12 cellular contexts compared by ENCODE assay signal in genomic region chr7:107560898-107561516, GRCh38. TPM values are rescaled to one million over a fixed set of nuclear protein-coding genes. Genes with fewer than 3 reads are reported as not detected.
DNase-seq lines count a peak whose midpoint lies in the region; ATAC-seq and TF ChIP-seq lines count a peak whose summit lies in the region.
"Had no signal": no experiment of that assay in that cellular context is flagged by ENCODE, and none has a peak within 500 bp of the region (broad histone marks: within the 10 kb centered on the region; RNA-seq: fewer than 3 reads in every experiment).

No MANE protein-coding gene starts in this region.

- no peaks in the 10 kb centered on the region for H3K9me3 Mint-ChIP-seq in CD4-positive, alpha-beta T cell
- H3K9me3 Mint-ChIP-seq in activated T-helper 17 cell treated with anti-CD3 and anti-CD28 coated beads, Interleukin-2, amount 50 U/mL, for 72 hours, result no peaks in the 10 kb centered on the region
- no peaks in the 10 kb centered on the region for H3K9me3 Mint-ChIP-seq in mesothelial cell of epicardium

- no peaks in the 10 kb centered on the region for H3K9me3 ChIP-seq in CD4-positive, alpha-beta T cell (ENCODE audit: control insufficient read depth, low read length)
- H3K9me3 ChIP-seq in thyroid gland, result no peaks in the 10 kb centered on the region
- H3K9me3 ChIP-seq in psoas muscle, result no peaks in the 10 kb centered on the region
- no peaks in the 10 kb centered on the region for H3K9me3 ChIP-seq in right cardiac atrium (ENCODE audit: control insufficient read depth, low read length)
- no peaks in the 10 kb centered on the region for H3K9me3 ChIP-seq in SJCRH30 (replicated peaks)

- intact Hi-C loops in CD4-positive, alpha-beta T cell (cut with DNase I, micrococcal nuclease), result loop anchor here (5.0 to 10.0 kb wide), 7 partner anchors 184 to 1276 kb away; partner anchors contain the start of genes CBLL1 (in 1 of the 2), CCDC71L (in 1 of the 2), DLD (in 1 of the 2) and HBP1 (in 1 of the 2)
- intact Hi-C loops in thyroid gland (cut with DNase I) (loop anchor here (10.0 kb wide), 1 partner anchor 96 kb away; no protein-coding TSS in a partner anchor), psoas muscle (cut with DNase I) (loop anchor here in 1 of 2 donors (5.0 to 10.0 kb wide), 3 partner anchors 161 to 359 kb away; partner anchors contain the start of gene DLD), right cardiac atrium (cut with DNase I) (no loop called here)

- peak; percentile 52 for ATAC-seq in CD4-positive, alpha-beta T cell (ENCODE audit: poor library complexity)
- peak; percentile 59 for ATAC-seq in activated T-helper 17 cell treated with anti-CD3 and anti-CD28 coated beads, Interleukin-2, amount 50 U/mL, for 72 hours (replicated peaks)
- ATAC-seq in psoas muscle, result no peak
- ATAC-seq in right cardiac atrium, result no peak

- CTCF ChIA-PET in CD4-positive, alpha-beta T cell (lab: Charles Lee), result no interaction called here

- no peaks in the 10 kb centered on the region for H3K27me3 Mint-ChIP-seq in CD4-positive, alpha-beta T cell
- H3K27me3 Mint-ChIP-seq in activated T-helper 17 cell treated with anti-CD3 and anti-CD28 coated beads, Interleukin-2, amount 50 U/mL, for 72 hours, result no peaks in the 10 kb centered on the region
- no peaks in the 10 kb centered on the region for H3K27me3 Mint-ChIP-seq in mesothelial cell of epicardium (ENCODE audit: low read depth)

- H3K4me3 ChIP-seq in Jurkat, Clone E6-1 (ENCODE audit: low read length), result no peak overlapping the region
- H3K4me3 ChIP-seq in thyroid gland (replicated peaks in 1 of 3), result no peak overlapping the region
- H3K4me3 ChIP-seq in psoas muscle, result no peak overlapping the region
- no peak overlapping the region for H3K4me3 ChIP-seq in right cardiac atrium (ENCODE audit: low read length)
- H3K4me3 ChIP-seq in SJCRH30, result no peak overlapping the region

- H3K27me3 ChIP-seq in CD4-positive, alpha-beta T cell (ENCODE audit: control insufficient read depth, insufficient read depth, low read length), result no peaks in the 10 kb centered on the region
- no peaks in the 10 kb centered on the region for H3K27me3 ChIP-seq in thyroid gland
- H3K27me3 ChIP-seq in psoas muscle (ENCODE audit: insufficient read depth in 3 of 3, low read length in 2 of 3), result no peaks in the 10 kb centered on the region
- H3K27me3 ChIP-seq in right cardiac atrium (ENCODE audit: control insufficient read depth, insufficient read depth), result no peaks in the 10 kb centered on the region
- no peaks in the 10 kb centered on the region for H3K27me3 ChIP-seq in SJCRH30

- peak overlapping the region; percentile 93 for H3K4me3 Mint-ChIP-seq in CD4-positive, alpha-beta T cell
- peak overlapping the region; percentile 89 for H3K4me3 Mint-ChIP-seq in activated T-helper 17 cell treated with anti-CD3 and anti-CD28 coated beads, Interleukin-2, amount 50 U/mL, for 72 hours
- peak overlapping the region; percentile 74 for H3K4me3 Mint-ChIP-seq in mesothelial cell of epicardium

- H3K36me3 ChIP-seq in thyroid gland, result peaks cover 0 to 4% of the 10 kb centered on the region in 2 donors
- H3K36me3 ChIP-seq in psoas muscle (ENCODE audit: insufficient read depth in 1 of 2, low read depth in 1 of 2), result peaks cover 0 to 22% of the 10 kb centered on the region in 2 donors
- H3K36me3 ChIP-seq in SJCRH30, result peaks cover 9% of the 10 kb centered on the region

- peaks cover 21 to 39% of the 10 kb centered on the region in 2 donors for H3K4me1 ChIP-seq in thyroid gland
- peaks cover 32% of the 10 kb centered on the region for H3K4me1 ChIP-seq in psoas muscle
- H3K4me1 ChIP-seq in right cardiac atrium (ENCODE audit: control insufficient read depth, insufficient read depth, low read length), result no peaks in the 10 kb centered on the region
- H3K4me1 ChIP-seq in SJCRH30, result peaks cover 11% of the 10 kb centered on the region

- no peak for TF ChIP-seq CTCF in CD4-positive, alpha-beta T cell (IDR thresholded peaks at IDR 0.05)
- TF ChIP-seq CTCF in mesothelial cell of epicardium (IDR thresholded peaks at IDR 0.05; ENCODE audit: unreplicated experiment) (no peak), thyroid gland (IDR thresholded peaks at IDR 0.05) (no peak), psoas muscle (IDR thresholded peaks at IDR 0.05) (no peak)

- H3K27ac Mint-ChIP-seq in CD4-positive, alpha-beta T cell, result peak overlapping the region; percentile 94
- H3K27ac Mint-ChIP-seq in activated T-helper 17 cell treated with anti-CD3 and anti-CD28 coated beads, Interleukin-2, amount 50 U/mL, for 72 hours, result peak overlapping the region; percentile 81
- peak overlapping the region; percentile 31 for H3K27ac Mint-ChIP-seq in mesothelial cell of epicardium

- H3K4me1 Mint-ChIP-seq in CD4-positive, alpha-beta T cell (ENCODE audit: low read depth), result peaks cover 69% of the 10 kb centered on the region
- H3K4me1 Mint-ChIP-seq in activated T-helper 17 cell treated with anti-CD3 and anti-CD28 coated beads, Interleukin-2, amount 50 U/mL, for 72 hours, result peaks cover 54% of the 10 kb centered on the region
- peaks cover 39% of the 10 kb centered on the region for H3K4me1 Mint-ChIP-seq in mesothelial cell of epicardium

- DNase-seq in CD4-positive, alpha-beta T cell, result peak in 1 of 10 experiments; percentile 26
- peak; percentile 40 for DNase-seq in Jurkat, Clone E6-1 (ENCODE audit: low read depth, low spot score)
- DNase-seq in mesothelial cell of epicardium (ENCODE audit: low spot score in 2 of 2, unreplicated experiment in 2 of 2), result no peak
- DNase-seq in thyroid gland, result no peak
- no peak for DNase-seq in psoas muscle
- no peak for DNase-seq in right cardiac atrium
- DNase-seq in SJCRH30, result no peak
- DNase-seq: aorta, DMS79 treated with DMSO at 0.1 percent for 48 hours, foreskin melanocyte, NCI-H510A had no signal

- 86 to 89% methylated on average over 6 of the region's 6 CpGs for WGBS in thyroid gland, 2 donors
- 77 to 84% (median 84%) methylated on average over 6 of the region's 6 CpGs for WGBS in psoas muscle, 3 donors
- WGBS in right cardiac atrium, result 73% methylated on average over 6 of the region's 6 CpGs

- no peak for TF ChIP-seq POLR2A in thyroid gland (IDR thresholded peaks at IDR 0.05)

- H3K36me3 Mint-ChIP-seq in CD4-positive, alpha-beta T cell (ENCODE audit: low read depth), result peaks cover 44% of the 10 kb centered on the region
- H3K36me3 Mint-ChIP-seq in activated T-helper 17 cell treated with anti-CD3 and anti-CD28 coated beads, Interleukin-2, amount 50 U/mL, for 72 hours (ENCODE audit: low read depth), result peaks cover 29% of the 10 kb centered on the region
- H3K36me3 Mint-ChIP-seq in mesothelial cell of epicardium, result peaks cover 5% of the 10 kb centered on the region

- no peak overlapping the region for H3K27ac ChIP-seq in CD4-positive, alpha-beta T cell (ENCODE audit: low read depth, low read length)
- H3K27ac ChIP-seq in thyroid gland (no peak overlapping the region), psoas muscle (no peak overlapping the region), right cardiac atrium (ENCODE audit: low read length) (no peak overlapping the region), SJCRH30 (no peak overlapping the region)

- POLR2A ChIA-PET in CD4-positive, alpha-beta T cell (lab: Charles Lee), result interaction anchor here (1.0 kb wide), 3 partner anchors 16 to 435 kb away, joined by 3 to 4 read pairs (median 3); partner anchors contain the start of gene CBLL1

RNA-seq across cellular contexts. Expression of gene COG5, which starts 2.7 kb away (rescaled TPM):
- total RNA-seq in CD4-positive, alpha-beta T cell, result 10 to 100 TPM; 43.4 to 44.5 TPM
- 31.9 TPM for polyA plus RNA-seq in Jurkat, Clone E6-1 (2012; ENCODE audit: insufficient read depth, insufficient read length)
- 10 to 100 TPM; 33.7 to 36.3 TPM for total RNA-seq in activated T-helper 17 cell treated with anti-CD3 and anti-CD28 coated beads, Interleukin-2, amount 50 U/mL, for 72 hours
- total RNA-seq in mesothelial cell of epicardium, result 47.7 to 52.0 TPM (median 48.1 TPM) in 3 replicates
- 100 to 1,000 TPM; 108 to 268 (median 148) TPM for total RNA-seq in thyroid gland
- 10 to 100 TPM; 18.8 to 35.1 (median 20.5) TPM for total RNA-seq in psoas muscle
- polyA plus RNA-seq in psoas muscle, result 10 to 100 TPM in 1 of 3 donors, 1 to 10 TPM in 2; 4.8 to 13.5 (median 6.5) TPM
- total RNA-seq in right cardiac atrium, result 10 to 100 TPM; 40.6 to 59.2 (median 46.7) TPM
- polyA plus RNA-seq in right cardiac atrium, result 18.5 TPM
- total RNA-seq in SJCRH30 (2014; rRNA removed; shearing (Covaris generic)), result 33.6 and 41.1 TPM in 2 replicates

RNA-seq across cellular contexts. Expression of gene DUS4L, which starts 2.8 kb away (rescaled TPM):
- 10 to 100 TPM; 14.3 to 14.4 TPM for total RNA-seq in CD4-positive, alpha-beta T cell
- polyA plus RNA-seq in Jurkat, Clone E6-1 (2012; ENCODE audit: insufficient read depth, insufficient read length), result 14.8 TPM
- 10 to 100 TPM in 1 of 2 donors, 1 to 10 TPM in 1; 9.2 to 12.9 TPM for total RNA-seq in activated T-helper 17 cell treated with anti-CD3 and anti-CD28 coated beads, Interleukin-2, amount 50 U/mL, for 72 hours
- 10.8 to 14.1 TPM (median 12.8 TPM) in 3 replicates for total RNA-seq in mesothelial cell of epicardium
- 10 to 100 TPM; 14.6 to 16.9 (median 16.1) TPM for total RNA-seq in thyroid gland
- 1 to 10 TPM; 3.3 to 4.9 (median 4.3) TPM for total RNA-seq in psoas muscle
- polyA plus RNA-seq in psoas muscle, result 1 to 10 TPM; 1.6 to 4.3 (median 2.0) TPM
- 1 to 10 TPM; 6.8 to 8.4 (median 7.9) TPM for total RNA-seq in right cardiac atrium
- polyA plus RNA-seq in right cardiac atrium, result 6.1 TPM
- total RNA-seq in SJCRH30 (2014; rRNA removed; shearing (Covaris generic)), result 12.5 and 16.0 TPM in 2 replicates

RNA-seq across cellular contexts. Expression of gene BCAP29, which starts 19.0 kb away (rescaled TPM):
- 10 to 100 TPM; 11.0 to 11.7 TPM for total RNA-seq in CD4-positive, alpha-beta T cell
- 38.9 TPM for polyA plus RNA-seq in Jurkat, Clone E6-1 (2012; ENCODE audit: insufficient read depth, insufficient read length)
- 10 to 100 TPM; 33.3 to 51.6 TPM for total RNA-seq in activated T-helper 17 cell treated with anti-CD3 and anti-CD28 coated beads, Interleukin-2, amount 50 U/mL, for 72 hours
- total RNA-seq in mesothelial cell of epicardium, result 28.1 to 31.9 TPM (median 30.0 TPM) in 3 replicates
- total RNA-seq in thyroid gland, result 100 to 1,000 TPM; 217 to 276 (median 221) TPM
- 10 to 100 TPM; 48.5 to 72.6 (median 58.0) TPM for total RNA-seq in psoas muscle
- polyA plus RNA-seq in psoas muscle, result 10 to 100 TPM; 37.4 to 54.8 (median 50.5) TPM
- 100 to 1,000 TPM in 2 of 4 donors, 10 to 100 TPM in 2; 91.8 to 107 (median 103) TPM for total RNA-seq in right cardiac atrium
- polyA plus RNA-seq in right cardiac atrium, result 53.8 TPM
- 66.8 and 71.3 TPM in 2 replicates for total RNA-seq in SJCRH30 (2014; rRNA removed; shearing (Covaris generic))

Comparison
In these comparisons a context has a peak if more than half of its experiments do, and no peak if none do; other contexts are left out.
1. ATAC-seq: peak in CD4-positive, alpha-beta T cell (single experiment) and activated T-helper 17 cell treated with anti-CD3 and anti-CD28 coated beads, Interleukin-2, amount 50 U/mL, for 72 hours (single experiment); none in psoas muscle (0 of 4) and right cardiac atrium (0 of 2).
2. H3K27ac Mint-ChIP-seq: peak in every context shown above with its lines; median percentile 94 in CD4-positive, alpha-beta T cell; 81 in activated T-helper 17 cell treated with anti-CD3 and anti-CD28 coated beads, Interleukin-2, amount 50 U/mL, for 72 hours; 31 in mesothelial cell of epicardium.
3. intact Hi-C loops: an anchor here in CD4-positive, alpha-beta T cell (5.0 to 10.0 kb wide) and thyroid gland (10.0 kb wide); none called in right cardiac atrium.
4. Peak in every context shown above with its lines, with median percentiles within 50 percentile points of each other: H3K4me3 Mint-ChIP-seq.